Comparison of ENCODE assay signal across 8 cellular contexts in genomic region chr15:84654689-84655453, GRCh38. TPM values are rescaled to one million over a fixed set of nuclear protein-coding genes. Genes with fewer than 3 reads are reported as not detected.
DNase-seq lines count a peak whose midpoint lies in the region; ATAC-seq and TF ChIP-seq lines count a peak whose summit lies in the region.

No MANE protein-coding gene starts in this region.

- H4K8ac ChIP-seq in IMR-90 (ENCODE audit: low read depth in 2 of 2, low read length in 2 of 2) = peak overlapping the region; percentile 8 to 88; a peak in 1 of 4 replicates

- peak; percentile 57 for ATAC-seq in IMR-90 (ENCODE audit: low read depth)
- ATAC-seq in HG02884 (IDR thresholded peaks at IDR 0.05; ENCODE audit: unreplicated experiment) = no peak

- H3K14ac ChIP-seq in IMR-90 (replicated peaks; ENCODE audit: low read depth, low read length) = no peak overlapping the region

- no peak overlapping the region for H3K18ac ChIP-seq in IMR-90 (ENCODE audit: low read depth, low read length)

- no peak; the same call in 1 of the 2 replicates for TF ChIP-seq POLR2A in IMR-90 (IDR thresholded peaks at IDR 0.05; ENCODE audit: low read depth, low read length)
- TF ChIP-seq POLR2A in erythroblast (IDR thresholded peaks at IDR 0.05; ENCODE audit: low read length) = no peak

- CTCF ChIA-PET in IMR-90 (lab: Yijun Ruan, JAX) = no interaction called here

- peaks cover 13% of the 10 kb centered on the region for H3K9me1 ChIP-seq in IMR-90 (ENCODE audit: insufficient read depth, low read length)

- H3K4me2 ChIP-seq in IMR-90 (ENCODE audit: low read depth, low read length) = peak overlapping the region; percentile 82

- in situ Hi-C loops in GM13977 (cut with MboI; ENCODE audit: low pct_unique_long_range_greater_than_20kb, low sequenced_read_pairs, unreplicated experiment) (no loop called here), IMR-90 (cut with MboI; ENCODE audit: low sequenced_read_pairs) (no loop called here)

- peak; percentile 67 for TF ChIP-seq RAD21 in IMR-90 (IDR thresholded peaks at IDR 0.05; ENCODE audit: low read length)

- intact Hi-C loops in IMR-90 (cut with micrococcal nuclease) = loop anchor here (1.0 to 5.0 kb wide), 7 partner anchors 53 to 387 kb away; partner anchors contain the start of genes ZNF592 and ZSCAN2

- H2BK15ac ChIP-seq in IMR-90 (ENCODE audit: low read depth, low read length) = no peak overlapping the region

- H3K9me3 ChIP-seq in IMR-90 (ENCODE audit: control insufficient read depth, insufficient read depth, low read length) = no peaks in the 10 kb centered on the region

- peak overlapping the region; percentile 90 for H3K9ac ChIP-seq in IMR-90 (ENCODE audit: low read depth, low read length)

- no peak overlapping the region for H2BK20ac ChIP-seq in IMR-90 (ENCODE audit: low read depth, low read length)

- H3K27me3 ChIP-seq in IMR-90 (ENCODE audit: control insufficient read depth, insufficient read depth, low read length) = no peaks in the 10 kb centered on the region

- POLR2A ChIA-PET in IMR-90 (lab: Charles Lee; ENCODE audit: unreplicated experiment) = interaction anchor here (0.5 kb wide), 1 partner anchor 73 kb away, joined by 5 read pairs; no protein-coding TSS in a partner anchor

- H4K5ac ChIP-seq in IMR-90 (ENCODE audit: low read depth, low read length) = no peak overlapping the region

- H3K27ac ChIP-seq in IMR-90 (ENCODE audit: insufficient read depth, low read length) = peak overlapping the region; percentile 21; the same call in 1 of the 2 replicates

- peak overlapping the region; percentile 63 for H2BK5ac ChIP-seq in IMR-90 (ENCODE audit: low read depth, low read length, poor library complexity, severe bottlenecking)

- peaks cover 15 to 48% of the 10 kb centered on the region in 2 experiments for H3K79me1 ChIP-seq in IMR-90 (ENCODE audit: low read depth in 1 of 2, low read length in 2 of 2)

- H3K4me1 ChIP-seq in IMR-90 (ENCODE audit: control insufficient read depth, insufficient read depth, low read length) = peaks cover 9% of the 10 kb centered on the region

- dilution Hi-C loops in IMR-90 (cut with HindIII; ENCODE audit: low sequenced_read_pairs, unreplicated experiment) = no loop called here

- H2AK9ac ChIP-seq in IMR-90 (replicated peaks; ENCODE audit: low read depth, low read length, poor library complexity) = peak overlapping the region; percentile 89

- TF ChIP-seq CTCF in GM13977 (IDR thresholded peaks at IDR 0.05; ENCODE audit: extremely low read depth, insufficient read depth, missing control alignments) (peak; percentile 77), IMR-90 (conservative IDR thresholded peaks at IDR 0.05; ENCODE audit: low read depth, low read length) (peak; percentile 66)

- H3K56ac ChIP-seq in IMR-90 (ENCODE audit: extremely low read depth, insufficient read depth, low read length) = no peak overlapping the region

- no peak overlapping the region; the same call in 1 of the 2 replicates for H2AK5ac ChIP-seq in IMR-90 (ENCODE audit: low read depth, low read length)

- H4K20me1 ChIP-seq in IMR-90 (ENCODE audit: insufficient read depth, low read length) = no peaks in the 10 kb centered on the region

- peak overlapping the region; percentile 63 for H2AFZ ChIP-seq in IMR-90 (replicated peaks; ENCODE audit: low read length, poor library complexity)

- no peak overlapping the region for H4K91ac ChIP-seq in IMR-90 (ENCODE audit: insufficient read depth, low read depth, low read length)

- H3K36me3 ChIP-seq in IMR-90 (ENCODE audit: control insufficient read depth, insufficient read depth, low read length) = peaks cover 10% of the 10 kb centered on the region

- H3K4ac ChIP-seq in IMR-90 (ENCODE audit: low read depth, low read length) = peak overlapping the region; percentile 20

- DNase-seq in GM13977 (ENCODE audit: low spot score) = peak; percentile 75
- DNase-seq in IMR-90 = peak; percentile 79
- peak; percentile 81 for DNase-seq in OCI-M1 (lab: John Stamatoyannopoulos, UW)
- DNase-seq in activated T-cell treated with anti-CD3 and anti-CD28 coated beads, Interleukin-2, amount 50 U/mL, for 1 hour = peak; percentile 78
- peak; percentile 79 to 81 for DNase-seq in erythroblast (lab: John Stamatoyannopoulos, UW)
- peak; percentile 84 for DNase-seq in mucosa of gallbladder (ENCODE audit: low spot score)
- DNase-seq in stimulated activated CD8-positive, alpha-beta memory T cell treated with anti-CD3 and anti-CD28 coated beads, Interleukin-4, amount 100 ng/mL, for 4 hours (ENCODE audit: low read depth in 2 of 2, low spot score in 1 of 2) = peak; percentile 55 to 62

- BruUV-seq in IMR-90 (replicated peaks; lab: Mats Ljungman, UMichigan) = no TSS peak

- 0% methylated on average over 4 of the region's 19 CpGs; no CpG with 5 or more reads in 1 of the 2 experiments for WGBS in IMR-90 (ENCODE audit: extremely low coverage in 2 of 2, insufficient read length in 1 of 2), 2 experiments

- no peak overlapping the region for H3K23ac ChIP-seq in IMR-90 (ENCODE audit: low read depth, low read length)

- H2BK120ac ChIP-seq in IMR-90 (ENCODE audit: low read depth, low read length) = no peak overlapping the region

- H3K4me3 ChIP-seq in IMR-90 (ENCODE audit: insufficient read depth, low read depth, low read length) = peak overlapping the region; percentile 83

TF ChIP-seq in IMR-90, 13 proteins besides CTCF, POLR2A, EP300 and RAD21:
- TF ChIP-seq SMC3 (IDR thresholded peaks at IDR 0.05; ENCODE audit: low read depth, low read length) (peak; percentile 66), BHLHE40 (IDR thresholded peaks at IDR 0.05; ENCODE audit: low read depth, low read length) (no peak), ELK1 (IDR thresholded peaks at IDR 0.05; ENCODE audit: borderline replicate concordance, low read depth, low read length) (no peak), MXI1 (IDR thresholded peaks at IDR 0.05; ENCODE audit: borderline replicate concordance, low read depth, low read length) (0 out of 2 replicates have a peak, but pooled peaks have one; percentile 13), MAZ (IDR thresholded peaks at IDR 0.05; ENCODE audit: borderline replicate concordance, low read depth, low read length) (peak; percentile 50; the same call in 1 of the 2 replicates)

RNA-seq across cellular contexts. Expression of gene WDR73, which starts 0.8 kb away (rescaled TPM):
- total RNA-seq in IMR-90 (2012; rRNA removed) (18.6 and 25.5 TPM in 2 replicates), mucosa of gallbladder (38.7 TPM)
- 18.8 and 21.5 TPM in 2 replicates for polyA plus RNA-seq in IMR-90 (2012; rRNA removed)
- 10.0 and 14.8 TPM in 2 replicates for polyA plus RNA-seq in IMR-90 (2012; cell fraction: cytosol; rRNA removed)
- 56.1 and 58.7 TPM in 2 replicates for polyA plus RNA-seq in IMR-90 (2012; cell fraction: nucleus; rRNA removed; ENCODE audit: low replicate concordance)

RNA-seq across cellular contexts. Expression of gene NMB, which starts 3.1 kb away (rescaled TPM):
- 1.3 and 1.4 TPM in 2 replicates for total RNA-seq in IMR-90 (2012; rRNA removed)
- polyA plus RNA-seq in IMR-90 (2012; rRNA removed) = 3.8 and 5.1 TPM in 2 replicates
- 1.8 and 5.9 TPM in 2 replicates for polyA plus RNA-seq in IMR-90 (2012; cell fraction: cytosol; rRNA removed)
- 1.3 and 2.6 TPM in 2 replicates for polyA plus RNA-seq in IMR-90 (2012; cell fraction: nucleus; rRNA removed; ENCODE audit: low replicate concordance)
- total RNA-seq in mucosa of gallbladder = 8.1 TPM

RNA-seq across cellular contexts. Expression of gene ZSCAN2, which starts 54.1 kb away (rescaled TPM):
- total RNA-seq in IMR-90 (2012; rRNA removed) (15.0 and 18.3 TPM in 2 replicates), mucosa of gallbladder (15.3 TPM)
- polyA plus RNA-seq in IMR-90 (2012; rRNA removed) = 10.4 and 11.1 TPM in 2 replicates
- 11.1 and 12.0 TPM in 2 replicates for polyA plus RNA-seq in IMR-90 (2012; cell fraction: cytosol; rRNA removed)
- 6.0 and 6.9 TPM in 2 replicates for polyA plus RNA-seq in IMR-90 (2012; cell fraction: nucleus; rRNA removed; ENCODE audit: low replicate concordance)
